ENCODE assay signal across 22 cellular contexts in the genomic region with DNA sequence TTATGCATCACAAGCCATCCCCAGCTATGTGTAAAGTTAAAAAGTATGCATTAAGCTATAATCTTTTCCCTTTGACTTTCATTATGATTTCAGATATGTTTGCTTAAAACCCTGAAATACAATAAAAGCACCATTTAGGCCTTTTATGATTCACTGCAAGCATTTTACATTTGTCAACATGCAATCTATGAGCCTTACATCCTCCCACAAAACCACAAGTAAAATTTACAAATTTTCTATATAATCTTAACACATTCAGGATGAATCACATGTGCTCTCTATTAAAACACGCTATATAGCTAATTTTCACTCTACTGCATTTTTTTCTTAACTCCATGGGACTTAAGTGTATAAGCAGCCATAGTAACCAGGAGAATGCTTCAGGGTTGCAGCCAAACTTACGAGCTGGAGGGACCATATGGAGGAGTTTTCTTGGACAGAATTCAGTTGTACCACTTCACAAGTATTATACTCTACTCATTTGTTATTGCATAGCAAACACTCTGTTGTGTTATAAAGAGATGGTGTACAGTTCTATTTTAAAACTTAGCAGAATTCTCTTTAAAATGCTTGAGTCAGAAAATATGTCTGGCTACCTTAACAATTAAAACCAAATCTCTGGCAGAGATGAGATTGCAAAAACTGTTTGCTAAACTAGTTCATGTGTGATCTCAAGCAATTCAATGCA.
DNase-seq lines count a peak whose midpoint lies in the region; ATAC-seq and TF ChIP-seq lines count a peak whose summit lies in the region.
"Had no signal": no experiment of that assay in that cellular context is flagged by ENCODE, and none has a peak within 500 bp of the region (broad histone marks: within the 10 kb centered on the region; RNA-seq: fewer than 3 reads in every experiment).

No MANE protein-coding gene starts in this region.

- no peak overlapping the region for H2BK15ac ChIP-seq in IMR-90 (ENCODE audit: low read depth, low read length)

- H3K4me1 ChIP-seq in IMR-90 (ENCODE audit: control insufficient read depth, insufficient read depth, low read length) (peaks cover 11% of the 10 kb centered on the region), gastrocnemius medialis (no peaks in the 10 kb centered on the region)
- H3K4me1 ChIP-seq: breast epithelium, testis had no signal

- intact Hi-C loops in IMR-90 (cut with micrococcal nuclease), result loop anchor here (5.0 kb wide), 1 partner anchor 106 kb away; no protein-coding TSS in a partner anchor
- intact Hi-C loops in gastrocnemius medialis (cut with DNase I; ENCODE audit: low total_unique reads), result no loop called here

- H4K5ac ChIP-seq in IMR-90 (ENCODE audit: low read depth, low read length), result no peak overlapping the region

- dilution Hi-C loops in IMR-90 (cut with HindIII; ENCODE audit: low sequenced_read_pairs, unreplicated experiment), result no loop called here

- H2AK9ac ChIP-seq in IMR-90 (replicated peaks; ENCODE audit: low read depth, low read length, poor library complexity), result no peak overlapping the region

- H2BK5ac ChIP-seq in IMR-90 (ENCODE audit: low read depth, low read length, poor library complexity, severe bottlenecking), result peak overlapping the region; percentile 69

- no peak for TF ChIP-seq RAD21 in IMR-90 (IDR thresholded peaks at IDR 0.05; ENCODE audit: low read length)

- peak overlapping the region; percentile 38; the same call in 1 of the 2 replicates for H3K4me2 ChIP-seq in IMR-90 (ENCODE audit: low read depth, low read length)

- no peaks in the 10 kb centered on the region for H4K20me1 ChIP-seq in IMR-90 (ENCODE audit: insufficient read depth, low read length)

- DNase-seq in DMS 273 treated with DMSO at 0.1 percent for 48 hours (lab: John Stamatoyannopoulos, UW) (peak; percentile 21), IMR-90 (peak; percentile 50), astrocyte of the spinal cord (ENCODE audit: low read depth, low spot score) (peak; percentile 33), iPS-NIHi11 (ENCODE audit: low spot score) (no peak), gastrocnemius medialis (no peak)
- DNase-seq: activated CD4-positive, alpha-beta T cell treated with anti-CD3 and anti-CD28 coated beads, Interleukin-2, amount 10 ng/mL, durations not matched to agents 24 days and 14 days; activated naive CD8-positive, alpha-beta T cell treated with anti-CD3 and anti-CD28 coated beads, Interleukin-2, amount 10 ng/mL, durations not matched to agents 7 days and 5 days; CD4-positive, alpha-beta T cell; cortex of kidney; DMS53; GOT3; immature natural killer cell; NCI-H1930; occipital lobe; T-cell; testis had no signal

- CTCF ChIA-PET in IMR-90 (lab: Yijun Ruan, JAX), result no interaction called here

- H3K27ac Mint-ChIP-seq in nephron, result peak overlapping the region in 2 of 3 experiments; percentile 18 to 30
- H3K27ac Mint-ChIP-seq: activated CD4-positive, alpha-beta T cell treated with anti-CD3 and anti-CD28 coated beads, Interleukin-2, amount 10 ng/mL, durations not matched to agents 24 days and 14 days; activated naive CD8-positive, alpha-beta T cell treated with anti-CD3 and anti-CD28 coated beads, Interleukin-2, amount 10 ng/mL, durations not matched to agents 7 days and 5 days; activated T-helper 17 cell treated with anti-CD3 and anti-CD28 coated beads, Interleukin-2, amount 50 U/mL, for 72 hours; CD4-positive, alpha-beta T cell; immature natural killer cell; T-cell had no signal

- H3K56ac ChIP-seq in IMR-90 (ENCODE audit: extremely low read depth, insufficient read depth, low read length), result no peak overlapping the region

- WGBS in IMR-90 (ENCODE audit: extremely low coverage in 2 of 2, insufficient read length in 1 of 2), 2 experiments, result no CpG with 5 or more reads among the region's 2 CpGs

- H3K23ac ChIP-seq in IMR-90 (ENCODE audit: low read depth, low read length), result no peak overlapping the region

- H3K36me3 ChIP-seq in IMR-90 (ENCODE audit: control insufficient read depth, insufficient read depth, low read length) (no peaks in the 10 kb centered on the region), gastrocnemius medialis (no peaks in the 10 kb centered on the region)
- H3K36me3 ChIP-seq: breast epithelium had no signal

- peaks cover 28% of the 10 kb centered on the region for H3K4me1 Mint-ChIP-seq in nephron
- H3K4me1 Mint-ChIP-seq: activated CD4-positive, alpha-beta T cell treated with anti-CD3 and anti-CD28 coated beads, Interleukin-2, amount 10 ng/mL, durations not matched to agents 24 days and 14 days; activated naive CD8-positive, alpha-beta T cell treated with anti-CD3 and anti-CD28 coated beads, Interleukin-2, amount 10 ng/mL, durations not matched to agents 7 days and 5 days; activated T-helper 17 cell treated with anti-CD3 and anti-CD28 coated beads, Interleukin-2, amount 50 U/mL, for 72 hours; immature natural killer cell; T-cell had no signal

- H3K9me3 ChIP-seq in IMR-90 (ENCODE audit: control insufficient read depth, insufficient read depth, low read length) (no peaks in the 10 kb centered on the region), gastrocnemius medialis (no peaks in the 10 kb centered on the region)
- H3K9me3 ChIP-seq: breast epithelium, testis had no signal

- peak overlapping the region; percentile 52; the same call in 1 of the 2 replicates for H3K18ac ChIP-seq in IMR-90 (ENCODE audit: low read depth, low read length)

- H3K27ac ChIP-seq in IMR-90 (ENCODE audit: insufficient read depth, low read length), result no peak overlapping the region
- H3K27ac ChIP-seq in gastrocnemius medialis, result no peak overlapping the region
- H3K27ac ChIP-seq: breast epithelium, testis had no signal

- peaks cover 7% of the 10 kb centered on the region for H3K27me3 Mint-ChIP-seq in nephron (ENCODE audit: low read depth)
- H3K27me3 Mint-ChIP-seq: activated CD4-positive, alpha-beta T cell treated with anti-CD3 and anti-CD28 coated beads, Interleukin-2, amount 10 ng/mL, durations not matched to agents 24 days and 14 days had no signal

- no peaks in the 10 kb centered on the region for H3K27me3 ChIP-seq in IMR-90 (ENCODE audit: control insufficient read depth, insufficient read depth, low read length)
- no peaks in the 10 kb centered on the region for H3K27me3 ChIP-seq in gastrocnemius medialis
- H3K27me3 ChIP-seq: breast epithelium, testis had no signal

- POLR2A ChIA-PET in IMR-90 (lab: Charles Lee; ENCODE audit: unreplicated experiment), result no interaction called here

- no peak overlapping the region for H4K91ac ChIP-seq in IMR-90 (ENCODE audit: insufficient read depth, low read depth, low read length)

- no peaks in the 10 kb centered on the region for H3K9me3 Mint-ChIP-seq in nephron
- H3K9me3 Mint-ChIP-seq: activated CD4-positive, alpha-beta T cell treated with anti-CD3 and anti-CD28 coated beads, Interleukin-2, amount 10 ng/mL, durations not matched to agents 24 days and 14 days; activated naive CD8-positive, alpha-beta T cell treated with anti-CD3 and anti-CD28 coated beads, Interleukin-2, amount 10 ng/mL, durations not matched to agents 7 days and 5 days; activated T-helper 17 cell treated with anti-CD3 and anti-CD28 coated beads, Interleukin-2, amount 50 U/mL, for 72 hours; CD4-positive, alpha-beta T cell; immature natural killer cell; T-cell had no signal

- no peak overlapping the region; the same call in 1 of the 2 replicates for H3K4ac ChIP-seq in IMR-90 (ENCODE audit: low read depth, low read length)

- H3K9me1 ChIP-seq in IMR-90 (ENCODE audit: insufficient read depth, low read length), result peaks cover 12% of the 10 kb centered on the region; the same call in 1 of the 2 replicates

- H2AK5ac ChIP-seq in IMR-90 (ENCODE audit: low read depth, low read length), result 0 out of 2 replicates have a peak overlapping the region, but pooled peaks have one; percentile 28

- no peak for TF ChIP-seq POLR2A in IMR-90 (IDR thresholded peaks at IDR 0.05; ENCODE audit: low read depth, low read length)
- no peak for TF ChIP-seq POLR2A in gastrocnemius medialis (IDR thresholded peaks at IDR 0.05)

- H3K9ac ChIP-seq in IMR-90 (ENCODE audit: low read depth, low read length), result no peak overlapping the region; the same call in 1 of the 2 replicates

- no peak overlapping the region for H3K4me3 ChIP-seq in IMR-90 (ENCODE audit: insufficient read depth, low read depth, low read length)
- H3K4me3 ChIP-seq in astrocyte of the spinal cord (ENCODE audit: low read depth, low read length), result no peak overlapping the region
- no peak overlapping the region for H3K4me3 ChIP-seq in gastrocnemius medialis
- H3K4me3 ChIP-seq: breast epithelium, lung, testis had no signal

- H3K79me1 ChIP-seq in IMR-90 (ENCODE audit: low read depth in 1 of 2, low read length in 2 of 2), result no peaks in the 10 kb centered on the region

- in situ Hi-C loops in IMR-90 (cut with MboI; ENCODE audit: low sequenced_read_pairs) (no loop called here), astrocyte of the spinal cord (cut with HindIII; ENCODE audit: low sequenced_read_pairs) (no loop called here), gastrocnemius medialis (cut with MboI; ENCODE audit: low sequenced_read_pairs in 4 of 4) (no loop called here)

- no peak for TF ChIP-seq CTCF in IMR-90 (conservative IDR thresholded peaks at IDR 0.05; ENCODE audit: low read depth, low read length)
- no peak for TF ChIP-seq CTCF in astrocyte of the spinal cord (IDR thresholded peaks at IDR 0.05; ENCODE audit: low read depth, low read length)
- no peak for TF ChIP-seq CTCF in nephron (IDR thresholded peaks at IDR 0.05; ENCODE audit: unreplicated experiment in 3 of 3)
- no peak for TF ChIP-seq CTCF in gastrocnemius medialis (IDR thresholded peaks at IDR 0.05 in 4 of 5, conservative IDR thresholded peaks at IDR 0.05 in 1 of 5)

- H4K8ac ChIP-seq in IMR-90 (ENCODE audit: low read depth in 2 of 2, low read length in 2 of 2), result 0 out of 4 replicates have a peak overlapping the region, but pooled peaks of 1 of the 2 experiments have one; percentile 26

- H2BK20ac ChIP-seq in IMR-90 (ENCODE audit: low read depth, low read length), result peak overlapping the region; percentile 42; the same call in 1 of the 2 replicates

- peak overlapping the region; percentile 93; the same call in 1 of the 2 replicates for H2BK120ac ChIP-seq in IMR-90 (ENCODE audit: low read depth, low read length)

- ATAC-seq in IMR-90 (ENCODE audit: low read depth) (no peak; the same call in 1 of the 2 replicates), gastrocnemius medialis (no peak), GM19324 (IDR thresholded peaks at IDR 0.05; ENCODE audit: low FRiP score, unreplicated experiment) (no peak), HG03442 (IDR thresholded peaks at IDR 0.05; ENCODE audit: unreplicated experiment) (no peak)
- ATAC-seq: activated T-helper 17 cell treated with anti-CD3 and anti-CD28 coated beads, Interleukin-2, amount 50 U/mL, for 72 hours; T-cell had no signal

- H3K4me3 Mint-ChIP-seq in nephron, result no peak overlapping the region
- H3K4me3 Mint-ChIP-seq: activated CD4-positive, alpha-beta T cell treated with anti-CD3 and anti-CD28 coated beads, Interleukin-2, amount 10 ng/mL, durations not matched to agents 24 days and 14 days; activated naive CD8-positive, alpha-beta T cell treated with anti-CD3 and anti-CD28 coated beads, Interleukin-2, amount 10 ng/mL, durations not matched to agents 7 days and 5 days; activated T-helper 17 cell treated with anti-CD3 and anti-CD28 coated beads, Interleukin-2, amount 50 U/mL, for 72 hours; CD4-positive, alpha-beta T cell; immature natural killer cell; T-cell had no signal

- H3K14ac ChIP-seq in IMR-90 (replicated peaks; ENCODE audit: low read depth, low read length), result 0 out of 2 replicates have a peak overlapping the region, but pooled peaks have one; percentile 47

- BruUV-seq in IMR-90 (replicated peaks; lab: Mats Ljungman, UMichigan), result no TSS peak

- H3K36me3 Mint-ChIP-seq in nephron (ENCODE audit: low read depth), result no peaks in the 10 kb centered on the region
- H3K36me3 Mint-ChIP-seq: activated naive CD8-positive, alpha-beta T cell treated with anti-CD3 and anti-CD28 coated beads, Interleukin-2, amount 10 ng/mL, durations not matched to agents 7 days and 5 days; immature natural killer cell; T-cell had no signal

- H2AFZ ChIP-seq in IMR-90 (replicated peaks; ENCODE audit: low read length, poor library complexity), result no peak overlapping the region

Comparison
In these comparisons a context has a peak if more than half of its experiments do, and no peak if none do; other contexts are left out.
1. DNase-seq: peak in DMS 273 treated with DMSO at 0.1 percent for 48 hours (single experiment), IMR-90 (single experiment) and astrocyte of the spinal cord (single experiment); none in iPS-NIHi11 (single experiment) and gastrocnemius medialis (0 of 2).